Comparison of ENCODE assay signal across 24 cellular contexts in the genomic region with DNA sequence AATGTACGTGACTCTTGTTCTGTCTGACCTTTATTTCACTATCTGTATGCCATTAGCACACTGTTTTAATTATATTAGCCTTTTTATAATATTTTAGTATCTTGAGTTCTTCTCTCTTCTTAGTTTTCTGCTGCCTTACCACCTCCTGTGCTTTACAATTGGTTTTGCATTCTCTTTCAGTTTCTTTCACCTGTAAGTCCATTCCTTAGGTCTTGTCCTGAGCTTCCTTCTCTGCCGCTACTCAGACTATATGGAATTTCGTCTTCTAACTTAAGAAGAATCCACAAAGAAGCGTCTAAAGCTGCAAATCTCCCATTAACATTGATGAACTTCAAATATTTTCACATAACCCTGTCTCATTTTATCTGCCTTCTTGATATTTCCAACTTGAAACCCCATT.
"Had no signal": no experiment of that assay in that cellular context is flagged by ENCODE, and none has a peak within 500 bp of the region (broad histone marks: within the 10 kb centered on the region; RNA-seq: fewer than 3 reads in every experiment).

No MANE protein-coding gene starts in this region.

- H3K27ac Mint-ChIP-seq: activated CD4-positive, alpha-beta memory T cell treated with anti-CD3 and anti-CD28 coated beads, Interleukin-2, amount 10 ng/mL, durations not matched to agents 7 days and 5 days; activated naive CD4-positive, alpha-beta T cell treated with anti-CD3 and anti-CD28 coated beads, Interleukin-2, amount 50 U/mL, for 72 hours; activated naive CD8-positive, alpha-beta T cell treated with anti-CD3 and anti-CD28 coated beads, Interleukin-2, amount 50 U/mL, for 24 hours; IgD-negative memory B cell had no signal

- H3K27me3 Mint-ChIP-seq: activated CD4-positive, alpha-beta memory T cell treated with anti-CD3 and anti-CD28 coated beads, Interleukin-2, amount 10 ng/mL, durations not matched to agents 7 days and 5 days; activated naive CD8-positive, alpha-beta T cell treated with anti-CD3 and anti-CD28 coated beads, Interleukin-2, amount 50 U/mL, for 24 hours; IgD-negative memory B cell had no signal

- H3K36me3 Mint-ChIP-seq: IgD-negative memory B cell had no signal

- H3K4me3 ChIP-seq: ascending aorta, body of pancreas, Peyer's patch, SJCRH30 had no signal

- H3K36me3 ChIP-seq: ascending aorta, Peyer's patch, SJCRH30 had no signal

- H3K4me3 Mint-ChIP-seq: activated CD4-positive, alpha-beta memory T cell treated with anti-CD3 and anti-CD28 coated beads, Interleukin-2, amount 10 ng/mL, durations not matched to agents 7 days and 5 days; activated naive CD8-positive, alpha-beta T cell treated with anti-CD3 and anti-CD28 coated beads, Interleukin-2, amount 50 U/mL, for 24 hours; IgD-negative memory B cell had no signal

- FAIRE-seq: bronchial epithelial cell had no signal

- H3K9me3 ChIP-seq: ascending aorta, body of pancreas, SJCRH30, SK-N-SH had no signal

- DNase-seq: activated CD4-positive, alpha-beta memory T cell treated with anti-CD3 and anti-CD28 coated beads, Interleukin-2, amount 10 ng/mL, durations not matched to agents 7 days and 5 days; activated CD4-positive, alpha-beta T cell treated with anti-CD3 and anti-CD28 coated beads, Interleukin-2, amount 50 U/mL, for 1 hour; activated CD4-positive, CD25-positive, alpha-beta regulatory T cell; activated naive CD8-positive, alpha-beta T cell treated with anti-CD3 and anti-CD28 coated beads, Interleukin-2, amount 50 U/mL, for 24 hours; activated T-cell treated with anti-CD3 and anti-CD28 coated beads for 4 hours; amniotic stem cell; body of pancreas; KG1; NCI-H1048; NCI-H146; NCI-H187 treated with DMSO at 0.1 percent for 48 hours; NCI-H2081 treated with DMSO at 0.1 percent for 48 hours; NCI-H446; NCI-H524; Peyer's patch; Right ventricle myocardium superior; SJCRH30; SK-N-SH; SW 1271 had no signal

- H3K4me1 ChIP-seq: ascending aorta, body of pancreas, Peyer's patch, SJCRH30 had no signal

- H3K4me2 ChIP-seq: SK-N-SH had no signal

- H3K9ac ChIP-seq: SK-N-SH had no signal

- H3K27me3 ChIP-seq: ascending aorta, body of pancreas, Peyer's patch, SJCRH30 had no signal

- H3K4me1 Mint-ChIP-seq: activated CD4-positive, alpha-beta memory T cell treated with anti-CD3 and anti-CD28 coated beads, Interleukin-2, amount 10 ng/mL, durations not matched to agents 7 days and 5 days; activated naive CD8-positive, alpha-beta T cell treated with anti-CD3 and anti-CD28 coated beads, Interleukin-2, amount 50 U/mL, for 24 hours had no signal

- H3K27ac ChIP-seq: ascending aorta, body of pancreas, Peyer's patch, RWPE1, SJCRH30 had no signal
